ENCODE assay signal across 16 cellular contexts in the genomic region with DNA sequence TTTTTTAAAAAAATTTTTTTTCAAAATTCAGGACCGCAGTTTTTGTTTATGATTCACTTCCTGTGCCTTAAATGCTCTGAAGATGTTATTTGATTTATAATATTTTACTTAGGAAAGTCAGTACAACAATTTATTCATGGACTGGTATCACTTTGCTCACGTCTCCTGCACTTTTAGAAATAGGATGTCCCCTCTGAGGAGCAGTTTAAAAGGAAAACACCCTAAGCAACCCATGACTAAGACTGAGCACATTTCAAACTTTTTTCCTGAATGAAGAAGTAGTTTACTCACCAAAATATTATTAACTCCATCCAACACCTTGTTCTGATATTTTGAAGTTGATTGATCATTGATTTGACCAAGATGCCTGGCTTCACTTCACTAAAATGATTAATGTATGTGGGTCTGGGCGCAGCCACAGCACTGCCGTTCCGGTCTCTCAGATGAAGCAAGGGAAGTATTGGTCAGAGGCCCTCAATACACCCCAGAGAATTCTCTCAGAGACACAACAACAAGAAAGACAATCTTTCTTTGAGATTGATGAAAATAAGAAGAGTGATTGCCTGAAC.
"Had no signal": no experiment of that assay in that cellular context is flagged by ENCODE, and none has a peak within 500 bp of the region (broad histone marks: within the 10 kb centered on the region; RNA-seq: fewer than 3 reads in every experiment).

No MANE protein-coding gene starts in this region.

- H3K9me3 Mint-ChIP-seq: activated T-helper 17 cell treated with anti-CD3 and anti-CD28 coated beads, Interleukin-2, amount 50 U/mL, for 72 hours; memory B cell; naive thymus-derived CD8-positive, alpha-beta T cell had no signal

- H3K4me1 ChIP-seq: right atrium auricular region, upper lobe of left lung had no signal

- H3K9me3 ChIP-seq: right atrium auricular region, upper lobe of left lung had no signal

- H3K4me1 Mint-ChIP-seq: activated T-helper 17 cell treated with anti-CD3 and anti-CD28 coated beads, Interleukin-2, amount 50 U/mL, for 72 hours; naive thymus-derived CD8-positive, alpha-beta T cell had no signal

- H3K4me3 Mint-ChIP-seq: activated T-helper 17 cell treated with anti-CD3 and anti-CD28 coated beads, Interleukin-2, amount 50 U/mL, for 72 hours; memory B cell; naive thymus-derived CD8-positive, alpha-beta T cell had no signal

- ATAC-seq: activated T-helper 17 cell treated with anti-CD3 and anti-CD28 coated beads, Interleukin-2, amount 50 U/mL, for 72 hours; esophagus mucosa; left ventricle myocardium superior; naive thymus-derived CD8-positive, alpha-beta T cell had no signal

- H3K27me3 ChIP-seq: right atrium auricular region, upper lobe of left lung had no signal

- DNase-seq: activated CD4-positive, CD25-positive, alpha-beta regulatory T cell treated with anti-CD3 and anti-CD28 coated beads, Interleukin-2, amount 50 U/mL, for 72 hours; activated naive CD4-positive, alpha-beta T cell treated with Interleukin-2 at 50 U/mL for 16 hours; foreskin fibroblast; kidney glomerular epithelial cell; left ventricle myocardium superior; naive thymus-derived CD8-positive, alpha-beta T cell; small intestine; stimulated activated CD4-positive, alpha-beta T cell treated with anti-CD3 and anti-CD28 coated beads, Interleukin-4, amount 100 ng/mL, for 24 hours; stimulated activated naive CD4-positive, alpha-beta T cell; T1000; upper lobe of left lung had no signal

- H3K27me3 Mint-ChIP-seq: activated T-helper 17 cell treated with anti-CD3 and anti-CD28 coated beads, Interleukin-2, amount 50 U/mL, for 72 hours; memory B cell; progenitor cell of endocrine pancreas had no signal

- H3K36me3 ChIP-seq: right atrium auricular region, upper lobe of left lung had no signal

- H3K27ac ChIP-seq: right atrium auricular region, upper lobe of left lung had no signal

- H3K27ac Mint-ChIP-seq: activated T-helper 17 cell treated with anti-CD3 and anti-CD28 coated beads, Interleukin-2, amount 50 U/mL, for 72 hours; memory B cell; naive thymus-derived CD8-positive, alpha-beta T cell; progenitor cell of endocrine pancreas had no signal

- H3K4me3 ChIP-seq: right atrium auricular region, upper lobe of left lung had no signal

- H3K36me3 Mint-ChIP-seq: memory B cell; naive thymus-derived CD8-positive, alpha-beta T cell had no signal
